Comparison of ENCODE assay signal across 1 cellular context in the genomic region with DNA sequence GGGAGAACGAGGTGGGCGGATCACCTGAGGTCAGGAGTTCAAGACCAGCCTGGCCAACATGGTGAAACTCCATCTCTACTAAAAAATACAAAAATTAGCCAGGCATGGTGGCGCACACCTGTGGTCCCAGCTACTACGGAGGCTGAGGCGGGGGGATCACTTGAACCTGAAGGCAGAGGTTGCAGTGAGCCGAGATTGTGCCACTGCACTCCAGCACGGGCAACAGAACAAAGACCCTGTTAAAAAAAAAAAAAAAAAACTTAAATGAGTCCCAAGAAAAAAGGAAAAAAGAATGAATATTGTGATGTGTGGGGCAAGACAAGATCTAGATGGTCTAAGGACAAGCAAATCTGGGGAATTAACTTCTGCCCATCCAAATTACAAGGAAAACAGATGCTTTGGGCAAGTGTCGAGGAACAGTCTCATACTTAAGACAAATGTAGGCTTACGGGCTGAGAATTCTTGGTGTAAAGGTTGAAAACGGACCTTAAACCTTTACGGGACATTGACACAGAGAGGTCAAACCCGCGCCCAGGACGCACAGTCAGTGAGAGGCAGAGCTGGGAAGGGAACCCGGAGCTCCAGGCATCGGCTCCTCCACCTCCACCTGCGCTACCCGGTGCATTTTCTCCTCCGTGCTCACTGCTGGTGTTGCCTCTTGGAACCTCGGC.
TF ChIP-seq lines count a peak whose summit lies in the region.

No MANE protein-coding gene starts in this region.

TF ChIP-seq in endothelial cell of umbilical vein, 7 proteins besides CTCF, POLR2A, EP300 and RAD21:
- TF ChIP-seq POLR2AphosphoS5 (IDR thresholded peaks at IDR 0.05; ENCODE audit: insufficient read depth, low read depth, low read length), result no peak
- TF ChIP-seq, protein P1, sequence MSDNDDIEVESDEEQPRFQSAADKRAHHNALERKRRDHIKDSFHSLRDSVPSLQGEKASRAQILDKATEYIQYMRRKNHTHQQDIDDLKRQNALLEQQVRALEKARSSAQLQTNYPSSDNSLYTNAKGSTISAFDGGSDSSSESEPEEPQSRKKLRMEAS (IDR thresholded peaks at IDR 0.05; ENCODE audit: insufficient read depth, insufficient read length), result no peak
- no peak for TF ChIP-seq MYC (IDR thresholded peaks at IDR 0.05; ENCODE audit: low read depth, low read length)
- TF ChIP-seq EZH2 (IDR thresholded peaks at IDR 0.05; ENCODE audit: borderline replicate concordance, low read depth, low read length, severe bottlenecking), result no peak
- no peak for TF ChIP-seq GATA2 (IDR thresholded peaks at IDR 0.05; ENCODE audit: insufficient read depth, insufficient read length, low read depth, low read length)
- no peak for TF ChIP-seq FOS (IDR thresholded peaks at IDR 0.05; ENCODE audit: borderline replicate concordance, insufficient read depth, low read length)
- no peak for TF ChIP-seq JUN (IDR thresholded peaks at IDR 0.05; ENCODE audit: borderline replicate concordance, insufficient read depth, insufficient read length, low read depth)
